ENCODE assay signal across 2 cellular contexts in the genomic region with DNA sequence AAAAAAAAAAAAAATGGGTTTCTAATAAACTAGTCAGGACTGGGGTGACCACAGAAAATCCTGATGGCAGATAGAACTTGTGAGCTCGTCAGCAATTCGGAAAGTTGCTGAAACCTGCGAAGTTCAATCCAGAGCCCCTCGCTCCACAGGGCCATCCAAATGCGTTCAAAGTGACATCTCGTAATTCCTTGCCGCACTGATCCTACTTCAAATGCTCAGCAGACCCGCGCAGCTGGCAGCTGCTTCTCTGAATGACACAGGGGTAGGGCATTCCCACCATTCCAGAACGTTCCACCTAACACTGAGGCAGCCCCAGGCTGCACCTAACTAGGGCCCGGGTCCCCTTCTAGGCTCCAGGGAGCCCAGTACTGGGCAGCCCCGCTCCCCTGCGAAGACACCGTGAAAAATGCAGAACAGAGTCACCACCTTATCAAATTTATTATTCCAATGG.
A peak's percentile ranks its signal among the peaks of the same experiment; 100 is the strongest.
TF ChIP-seq lines count a peak whose summit lies in the region.

No MANE protein-coding gene starts in this region.

TF ChIP-seq in GM23338, 12 proteins besides CTCF, POLR2A, EP300 and RAD21:
- TF ChIP-seq ZNF114 (CRISPR knock-in tag; IDR thresholded peaks at IDR 0.05) (no peak), POLR2AphosphoS5 (IDR thresholded peaks at IDR 0.05; ENCODE audit: low read depth) (peak; percentile 33)

TF ChIP-seq in H1, 55 proteins besides CTCF, POLR2A, EP300 and RAD21:
- peak; percentile 95 for TF ChIP-seq POLR2AphosphoS5 (IDR thresholded peaks at IDR 0.05; ENCODE audit: low read depth, low read length)
- no peak for TF ChIP-seq RXRA (IDR thresholded peaks at IDR 0.05; ENCODE audit: insufficient read depth, low read depth, low read length)
- no peak for TF ChIP-seq SP2 (IDR thresholded peaks at IDR 0.05; ENCODE audit: low read length)
- TF ChIP-seq TCF12 (IDR thresholded peaks at IDR 0.05; ENCODE audit: low read depth, low read length), result no peak
TF ChIP-seq in H1: peak in this region for 1.
